In genomic region chr2:157068225-157068624, GRCh38 we compare ENCODE assay signal across 30 cellular contexts.
"Had no signal": no experiment of that assay in that cellular context is flagged by ENCODE, and none has a peak within 500 bp of the region (broad histone marks: within the 10 kb centered on the region; RNA-seq: fewer than 3 reads in every experiment).

No MANE protein-coding gene starts in this region.

- H3K4me3 ChIP-seq: adrenal gland, ascending aorta, cardiac muscle cell had no signal

- ATAC-seq: activated CD8-positive, alpha-beta T cell treated with anti-CD3 and anti-CD28 coated beads for 36 hours; activated naive CD4-positive, alpha-beta T cell treated with anti-CD3 and anti-CD28 coated beads, Interleukin-2, amount 50 U/mL, for 72 hours; activated T-cell treated with anti-CD3 and anti-CD28 coated beads, Interleukin-2, amount 50 U/mL, for 4 hours; activated T-cell treated with anti-CD3 and anti-CD28 coated beads, Interleukin-2, amount 50 U/mL, for 72 hours; activated T-helper 17 cell treated with anti-CD3 and anti-CD28 coated beads, Interleukin-2, amount 50 U/mL, for 72 hours had no signal

- DNase-seq: activated B cell treated with CpG ODN at 0.5 μM for 24 hours; activated CD4-positive, alpha-beta memory T cell treated with anti-CD3 and anti-CD28 coated beads for 36 hours; activated CD4-positive, alpha-beta T cell treated with anti-CD3 and anti-CD28 coated beads for 4 hours; activated CD4-positive, alpha-beta T cell treated with anti-CD3 and anti-CD28 coated beads, Interleukin-2, amount 10 ng/mL, durations not matched to agents 24 days and 14 days; activated CD4-positive, alpha-beta T cell treated with anti-CD3 and anti-CD28 coated beads, Interleukin-2, amount 50 U/mL, for 1 hour; activated CD4-positive, alpha-beta T cell treated with anti-CD3 and anti-CD28 coated beads, Interleukin-2, amount 50 U/mL, for 4 hours; activated CD4-positive, CD25-positive, alpha-beta regulatory T cell treated with anti-CD3 and anti-CD28 coated beads, Interleukin-2, amount 50 U/mL, for 72 hours; activated CD8-positive, alpha-beta memory T cell treated with anti-CD3 and anti-CD28 coated beads, Interleukin-2, amount 50 U/mL, for 4 hours; activated CD8-positive, alpha-beta T cell treated with anti-CD3 and anti-CD28 coated beads for 36 hours; activated effector memory CD4-positive, alpha-beta T cell treated with anti-CD3 and anti-CD28 coated beads, Interleukin-2, amount 50 U/mL, for 16 hours; activated gamma-delta T cell treated with Interleukin-2 at 50 U/mL for 16 hours; activated naive CD4-positive, alpha-beta T cell; activated naive CD4-positive, alpha-beta T cell treated with anti-CD3 and anti-CD28 coated beads for 36 hours; activated naive CD4-positive, alpha-beta T cell treated with anti-CD3 and anti-CD28 coated beads, Interleukin-2, amount 50 U/mL, for 16 hours; activated naive CD8-positive, alpha-beta T cell treated with anti-CD3 and anti-CD28 coated beads for 36 hours; activated T-cell treated with anti-CD3 and anti-CD28 coated beads for 4 hours; activated T-cell treated with anti-CD3 and anti-CD28 coated beads, Interleukin-2, amount 50 U/mL, for 1 hour; activated T-cell treated with anti-CD3 and anti-CD28 coated beads, Interleukin-2, amount 50 U/mL, for 4 hours; activated T-cell treated with anti-CD3 and anti-CD28 coated beads, Interleukin-2, amount 50 U/mL, for 72 hours; adrenal gland; amniotic stem cell; anterior cingulate cortex; caudate nucleus; cerebellar nuclear complex; T-helper 2 cell; T-helper 9 cell had no signal
